8 cellular contexts compared by ENCODE assay signal in the genomic region with DNA sequence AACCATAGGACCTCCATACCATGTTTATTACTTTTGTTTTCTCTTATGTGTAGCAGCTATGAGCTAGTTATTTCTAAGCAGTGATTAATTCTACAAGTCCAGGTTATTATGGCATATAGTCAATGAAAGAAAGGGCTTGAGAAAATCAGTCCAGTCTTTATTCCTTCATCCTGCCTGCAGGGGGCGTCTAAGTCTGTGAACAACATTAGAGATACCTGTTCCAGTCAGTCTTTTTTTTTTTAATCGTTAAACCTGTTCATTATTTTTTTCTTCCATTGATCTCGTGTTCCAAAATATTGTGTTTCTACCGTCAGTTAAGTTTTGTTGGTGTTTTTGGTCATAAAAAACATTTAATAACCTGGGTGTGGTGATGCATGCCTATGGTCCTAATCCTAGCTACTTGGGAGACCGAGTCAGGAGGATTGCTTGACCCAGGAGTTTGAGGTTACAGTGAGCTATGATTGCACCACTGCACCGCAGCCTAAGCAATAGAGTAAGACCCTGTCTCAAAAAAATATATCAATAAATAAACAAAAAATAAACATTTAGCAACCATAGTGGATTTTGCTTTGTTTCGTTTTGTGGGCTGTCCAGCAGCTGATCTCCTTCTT.
A peak's percentile ranks its signal among the peaks of the same experiment; 100 is the strongest.
DNase-seq lines count a peak whose midpoint lies in the region; ATAC-seq and TF ChIP-seq lines count a peak whose summit lies in the region.

No MANE protein-coding gene starts in this region.

- H3K9ac ChIP-seq in adipocyte (ENCODE audit: low read length), result no peak overlapping the region

- no peak overlapping the region for H3K4me3 ChIP-seq in adipocyte (ENCODE audit: low read length)

- DNase-seq in GM10266 (ENCODE audit: extremely low spot score) (peak; percentile 59), NCI-H1105 treated with DMSO at 0.1 percent for 48 hours (lab: John Stamatoyannopoulos, UW) (peak; percentile 69), T-helper 1 cell (peak; percentile 54 to 77 (median 73)), adipocyte (ENCODE audit: low read depth) (peak; percentile 85), iPS-NIHi7 (ENCODE audit: extremely low spot score) (peak; percentile 56), ecto neural progenitor cell (ENCODE audit: low spot score) (no peak)
- DNase-seq in stimulated activated CD4-positive, alpha-beta T cell treated with anti-CD3 and anti-CD28 coated beads, Interleukin-1b, Interleukin-23, amount 100 ng/mL, for 4 hours (ENCODE audit: low read depth in 2 of 2), result peak; percentile 64 to 80

- peak; percentile 69 for TF ChIP-seq CTCF in GM10266 (IDR thresholded peaks at IDR 0.05; ENCODE audit: control insufficient read depth, insufficient read depth, low read depth, missing control alignments)

- ATAC-seq in GM21619 (IDR thresholded peaks at IDR 0.05; ENCODE audit: unreplicated experiment), result no peak

- H3K36me3 ChIP-seq in adipocyte (ENCODE audit: control insufficient read depth, insufficient read depth, low read length, severe bottlenecking), result no peaks in the 10 kb centered on the region

- H3K9me3 ChIP-seq in adipocyte (ENCODE audit: control insufficient read depth, low read length), result no peaks in the 10 kb centered on the region

- H3K4me1 ChIP-seq in adipocyte (ENCODE audit: control insufficient read depth, insufficient read depth, low read length), result no peaks in the 10 kb centered on the region

- peaks cover 23% of the 10 kb centered on the region for H3K27me3 ChIP-seq in adipocyte (replicated peaks; ENCODE audit: control insufficient read depth, insufficient read depth, low read length)
